In the genomic region with DNA sequence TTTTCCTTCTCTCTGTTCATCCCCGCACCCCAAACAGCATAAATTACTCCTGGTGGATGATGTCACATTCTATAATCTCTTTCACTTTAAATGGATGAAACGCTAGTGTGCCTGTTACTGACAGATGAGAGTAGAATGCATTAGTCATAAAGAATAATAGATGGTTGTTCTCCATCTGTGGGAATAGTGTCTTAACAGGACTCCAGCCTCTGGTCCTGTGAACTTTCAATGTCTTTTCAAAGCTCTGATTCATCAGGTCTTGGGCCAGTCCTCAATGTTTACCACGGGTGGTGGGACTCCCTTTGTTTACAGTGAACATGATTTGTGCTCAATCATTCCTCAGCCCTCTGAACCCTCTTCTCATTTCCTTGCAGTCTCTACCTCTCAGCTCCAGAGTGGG, we compare ENCODE assay signal across 14 cellular contexts.
DNase-seq lines count a peak whose midpoint lies in the region; ATAC-seq, FAIRE-seq and TF ChIP-seq lines count a peak whose summit lies in the region.
"Had no signal": no experiment of that assay in that cellular context is flagged by ENCODE, and none has a peak within 500 bp of the region (broad histone marks: within the 10 kb centered on the region; RNA-seq: fewer than 3 reads in every experiment).

No MANE protein-coding gene starts in this region.

- no peaks in the 10 kb centered on the region for H3K9me1 ChIP-seq in keratinocyte (ENCODE audit: control insufficient read depth, extremely low read depth, insufficient read depth, low read length)

- H3K27me3 ChIP-seq in A673 (replicated peaks; ENCODE audit: insufficient read depth, low read depth, low read length, poor library complexity) (no peaks in the 10 kb centered on the region), keratinocyte (ENCODE audit: control insufficient read depth, extremely low read depth, insufficient read depth, low read length) (no peaks in the 10 kb centered on the region), left lung (no peaks in the 10 kb centered on the region)
- H3K27me3 ChIP-seq: BLaER1 treated with 17β-estradiol and CSF1 and Interleukin-3, amounts not matched to agents 10 nM and 100 nM had no signal

- BruUV-seq in A673 (replicated peaks; lab: Mats Ljungman, UMichigan) = no TSS peak

- no peaks in the 10 kb centered on the region for H3K27me3 Mint-ChIP-seq in brain
- peaks cover 0 to 10% (median 5%) of the 10 kb centered on the region in 5 donors for H3K27me3 Mint-ChIP-seq in naive thymus-derived CD8-positive, alpha-beta T cell

- H3K27ac ChIP-seq in A673 (ENCODE audit: low read depth, low read length, poor library complexity, severe bottlenecking) (no peak overlapping the region), keratinocyte (ENCODE audit: control insufficient read depth, insufficient read depth, low read length) (peak overlapping the region; percentile 45), left lung (no peak overlapping the region)
- H3K27ac ChIP-seq: BLaER1 treated with 17β-estradiol and CSF1 and Interleukin-3, amounts not matched to agents 10 nM and 100 nM; parathyroid adenoma had no signal

- no peak overlapping the region for H3K9ac ChIP-seq in keratinocyte (ENCODE audit: control insufficient read depth, extremely low read depth, insufficient read depth, low read length)
- H3K9ac ChIP-seq: BLaER1 treated with 17β-estradiol and CSF1 and Interleukin-3, amounts not matched to agents 10 nM and 100 nM; parathyroid adenoma had no signal

- H3K9me3 ChIP-seq in A673 (ENCODE audit: low read depth, low read length, poor library complexity, severe bottlenecking) (no peaks in the 10 kb centered on the region), keratinocyte (ENCODE audit: control insufficient read depth, low read depth, low read length) (no peaks in the 10 kb centered on the region), left lung (no peaks in the 10 kb centered on the region)
- H3K9me3 ChIP-seq: BLaER1 treated with 17β-estradiol and CSF1 and Interleukin-3, amounts not matched to agents 10 nM and 100 nM had no signal

- POLR2A ChIA-PET in A673 (lab: Charles Lee; ENCODE audit: low non-redundant PET) = no interaction called here
- POLR2A ChIA-PET in naive thymus-derived CD8-positive, alpha-beta T cell (lab: Charles Lee) = no interaction called here

- intact Hi-C loops in A673 (cut with micrococcal nuclease; ENCODE audit: unreplicated experiment) (no loop called here), left lung (cut with DNase I) (no loop called here)

- H3K9me3 Mint-ChIP-seq in brain = no peaks in the 10 kb centered on the region
- no peaks in the 10 kb centered on the region for H3K9me3 Mint-ChIP-seq in naive thymus-derived CD8-positive, alpha-beta T cell

- no peak for ATAC-seq in naive thymus-derived CD8-positive, alpha-beta T cell
- no peak for ATAC-seq in left lung

- peak; percentile 76 for FAIRE-seq in keratinocyte (lab: Jason Lieb, UNC)

- no peaks in the 10 kb centered on the region for H3K79me2 ChIP-seq in keratinocyte (ENCODE audit: control insufficient read depth, insufficient read depth, low read length)
- H3K79me2 ChIP-seq: parathyroid adenoma had no signal

- TF ChIP-seq CTCF in A673 (conservative IDR thresholded peaks at IDR 0.05; ENCODE audit: low read depth, low read length) (no peak), brain (conservative IDR thresholded peaks at IDR 0.05) (no peak), keratinocyte (optimal IDR thresholded peaks at IDR 0.05 in 1 of 3, IDR thresholded peaks at IDR 0.05 in 1 of 3, conservative IDR thresholded peaks at IDR 0.05 in 1 of 3; ENCODE audit: extremely low read depth in 1 of 3, insufficient read depth in 2 of 3, low read length in 3 of 3) (no peak), left lung (IDR thresholded peaks at IDR 0.05) (no peak)

- dilution Hi-C loops in keratinocyte (cut with MboI; ENCODE audit: extremely low pct_ligation_motif_present, low sequenced_read_pairs) = no loop called here

- H3K4me1 Mint-ChIP-seq in brain = peaks cover 34% of the 10 kb centered on the region
- no peaks in the 10 kb centered on the region for H3K4me1 Mint-ChIP-seq in naive thymus-derived CD8-positive, alpha-beta T cell

- H3K4me1 ChIP-seq in A673 (ENCODE audit: insufficient read depth, low read length, poor library complexity, severe bottlenecking) (peaks cover 8% of the 10 kb centered on the region), keratinocyte (ENCODE audit: control insufficient read depth, extremely low read depth, insufficient read depth, low read length) (peaks cover 9% of the 10 kb centered on the region), left lung (no peaks in the 10 kb centered on the region)
- H3K4me1 ChIP-seq: BLaER1 treated with 17β-estradiol and CSF1 and Interleukin-3, amounts not matched to agents 10 nM and 100 nM; parathyroid adenoma had no signal

- H3K36me3 Mint-ChIP-seq in brain = no peaks in the 10 kb centered on the region
- H3K36me3 Mint-ChIP-seq in naive thymus-derived CD8-positive, alpha-beta T cell = no peaks in the 10 kb centered on the region

- H2AFZ ChIP-seq in keratinocyte (ENCODE audit: control insufficient read depth, low read length) = peak overlapping the region; percentile 10
- H2AFZ ChIP-seq: parathyroid adenoma had no signal

- peak overlapping the region; percentile 3 for H3K4me2 ChIP-seq in keratinocyte (ENCODE audit: control insufficient read depth, extremely low read depth, insufficient read depth, low read depth, low read length)
- H3K4me2 ChIP-seq: BLaER1 treated with 17β-estradiol and CSF1 and Interleukin-3, amounts not matched to agents 10 nM and 100 nM had no signal

- DNase-seq in A673 (ENCODE audit: low spot score) (peak; percentile 56), HS-27A (ENCODE audit: low read depth) (peak; percentile 81), keratinocyte (ENCODE audit: low read depth, low spot score) (peak; percentile 36), left lung (no peak)
- no peak for DNase-seq in naive thymus-derived CD8-positive, alpha-beta T cell
- no peak for DNase-seq in stimulated activated CD4-positive, alpha-beta T cell treated with anti-CD3 and anti-CD28 coated beads, Interleukin-1b, Interleukin-23, amount 100 ng/mL, for 48 hours
- no peak for DNase-seq in stimulated activated CD4-positive, alpha-beta T cell treated with anti-CD3 and anti-CD28 coated beads, Interleukin-4, amount 100 ng/mL, for 24 hours
- DNase-seq: activated T-cell treated with anti-CD3 and anti-CD28 coated beads for 4 hours, cortex of kidney, NCI-H510A treated with DMSO at 0.1 percent for 48 hours, T-helper 2 cell had no signal

- no peaks in the 10 kb centered on the region for H3K36me3 ChIP-seq in A673 (ENCODE audit: insufficient read depth, low read length, poor library complexity, severe bottlenecking)
- H3K36me3 ChIP-seq in keratinocyte (ENCODE audit: control insufficient read depth in 2 of 2, extremely low read depth in 1 of 2, insufficient read depth in 2 of 2, low read length in 2 of 2) = no peaks in the 10 kb centered on the region
- no peaks in the 10 kb centered on the region for H3K36me3 ChIP-seq in left lung
- H3K36me3 ChIP-seq: BLaER1 treated with 17β-estradiol and CSF1 and Interleukin-3, amounts not matched to agents 10 nM and 100 nM had no signal

- H3K27ac Mint-ChIP-seq in brain = peak overlapping the region in 4 of 5 experiments; percentile 17 to 79 (median 60)
- no peak overlapping the region for H3K27ac Mint-ChIP-seq in naive thymus-derived CD8-positive, alpha-beta T cell

- peak overlapping the region in 2 of 5 experiments; percentile 22 to 61 for H3K4me3 Mint-ChIP-seq in brain
- H3K4me3 Mint-ChIP-seq in naive thymus-derived CD8-positive, alpha-beta T cell = no peak overlapping the region

- CTCF ChIA-PET in A673 (lab: Charles Lee) = no interaction called here

- H3K4me3 ChIP-seq in A673 (ENCODE audit: low read depth, low read length, poor library complexity, severe bottlenecking) = no peak overlapping the region
- no peak overlapping the region for H3K4me3 ChIP-seq in keratinocyte (ENCODE audit: control insufficient read depth in 2 of 3, extremely low read depth in 1 of 3, insufficient read depth in 2 of 3, low read depth in 1 of 3, low read length in 3 of 3)
- no peak overlapping the region for H3K4me3 ChIP-seq in left lung
- H3K4me3 ChIP-seq: BLaER1 treated with 17β-estradiol and CSF1 and Interleukin-3, amounts not matched to agents 10 nM and 100 nM had no signal

- H4K20me1 ChIP-seq in keratinocyte (ENCODE audit: control insufficient read depth, extremely low read depth, insufficient read depth, low read length) = no peaks in the 10 kb centered on the region
- H4K20me1 ChIP-seq: BLaER1 treated with 17β-estradiol and CSF1 and Interleukin-3, amounts not matched to agents 10 nM and 100 nM had no signal

Comparison
In these comparisons a context has a peak if more than half of its experiments do, and no peak if none do; other contexts are left out.
1. DNase-seq: peak in A673 (single experiment), HS-27A (single experiment) and keratinocyte (single experiment); none in naive thymus-derived CD8-positive, alpha-beta T cell (0 of 10), stimulated activated CD4-positive, alpha-beta T cell treated with anti-CD3 and anti-CD28 coated beads, Interleukin-1b, Interleukin-23, amount 100 ng/mL, for 48 hours (single experiment), stimulated activated CD4-positive, alpha-beta T cell treated with anti-CD3 and anti-CD28 coated beads, Interleukin-4, amount 100 ng/mL, for 24 hours (single experiment) and left lung (0 of 2).
2. H3K27ac Mint-ChIP-seq: peak in brain (4 of 5); none in naive thymus-derived CD8-positive, alpha-beta T cell (0 of 10).